ENCODE assay signal across 8 cellular contexts in the genomic region with DNA sequence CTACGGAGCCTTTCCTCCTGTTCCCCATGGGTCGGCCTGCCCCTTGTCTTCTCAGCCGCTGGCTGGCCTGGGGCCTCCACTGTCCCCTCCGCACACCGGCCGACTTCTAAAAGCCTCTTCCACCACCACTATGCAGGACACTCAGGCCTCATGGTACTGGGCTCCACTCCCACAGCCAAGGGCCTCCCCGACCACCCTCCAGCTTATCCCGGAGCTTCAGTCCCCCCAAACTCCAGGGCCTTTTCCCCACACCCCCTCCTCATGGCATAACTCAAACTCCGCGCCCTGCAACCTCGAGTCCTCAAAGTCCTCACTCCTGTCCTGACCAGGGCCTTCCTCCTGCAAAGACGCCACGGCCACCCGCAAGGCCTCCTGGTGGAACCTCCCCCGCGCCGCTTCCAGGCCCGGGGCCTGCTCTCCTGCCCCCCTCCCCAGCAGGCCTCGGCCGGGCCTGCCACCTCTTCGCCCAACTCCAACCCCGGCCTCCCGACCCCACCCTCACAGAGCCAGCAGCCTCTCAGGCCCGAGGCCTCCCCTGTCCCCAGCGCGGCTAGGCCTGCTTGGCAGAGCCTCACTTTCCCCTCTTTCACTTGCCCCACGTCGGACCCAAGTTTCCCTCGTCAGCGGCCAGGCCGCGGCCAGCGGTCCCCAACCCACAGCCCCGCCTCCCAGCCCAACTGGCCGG. TPM values are rescaled to one million over a fixed set of nuclear protein-coding genes. Genes with fewer than 3 reads are reported as not detected.
DNase-seq lines count a peak whose midpoint lies in the region; ATAC-seq and TF ChIP-seq lines count a peak whose summit lies in the region.

No MANE protein-coding gene starts in this region.

- H3K36me3 ChIP-seq in left lung: peaks cover 0 to 18% of the 10 kb centered on the region in 2 donors

- intact Hi-C loops in left lung (cut with DNase I): no loop called here

- POLR2A ChIA-PET in RWPE1 (lab: Yijun Ruan, JAX; ENCODE audit: low non-redundant PET): no interaction called here

- no peaks in the 10 kb centered on the region for H3K9me3 ChIP-seq in left lung

- DNase-seq in AG09309 (ENCODE audit: low read depth): no peak
- no peak for DNase-seq in RWPE1 (ENCODE audit: low spot score)
- peak; percentile 47 for DNase-seq in choroid plexus epithelial cell (ENCODE audit: low read depth)
- peak in 1 of 2 donors; percentile 54 for DNase-seq in left lung
- DNase-seq in stimulated activated CD8-positive, alpha-beta memory T cell treated with anti-CD3 and anti-CD28 coated beads, Interleukin-4, amount 100 ng/mL, for 48 hours: peak; percentile 50
- no peak for DNase-seq in CD1c-positive myeloid dendritic cell (ENCODE audit: extremely low spot score)
- no peak for DNase-seq in GM13976 (ENCODE audit: low spot score)

- H3K4me3 ChIP-seq in AG09309 (ENCODE audit: control insufficient read depth, low read depth, low read length) (peak overlapping the region; percentile 89), choroid plexus epithelial cell (ENCODE audit: low read depth, low read length) (peak overlapping the region; percentile 72), left lung (peak overlapping the region; percentile 89 to 94)

- H3K4me1 ChIP-seq in left lung: peaks cover 21 to 46% of the 10 kb centered on the region in 2 donors

- CTCF ChIA-PET in RWPE1 (lab: Yijun Ruan, JAX): interaction anchor here (0.6 kb wide), 1 partner anchor 166 kb away, joined by 3 read pairs; no protein-coding TSS in a partner anchor

- in situ Hi-C loops in GM13976 (cut with MboI; ENCODE audit: low sequenced_read_pairs, unreplicated experiment): loop anchor here (5.0 kb wide), 1 partner anchor 46 kb away; no protein-coding TSS in a partner anchor

- H3K27ac ChIP-seq in RWPE1 (peak overlapping the region; percentile 89), left lung (peak overlapping the region; percentile 96 to 98)

- H3K27me3 ChIP-seq in left lung: no peaks in the 10 kb centered on the region

- ATAC-seq in GM21528 (IDR thresholded peaks at IDR 0.05; ENCODE audit: low FRiP score, unreplicated experiment) (peak; percentile 4), left lung (peak; percentile 29)

- TF ChIP-seq CTCF in AG09309 (IDR thresholded peaks at IDR 0.05; ENCODE audit: control insufficient read depth, insufficient read depth, low read depth, low read length, missing control alignments) (no peak), RWPE1 (conservative IDR thresholded peaks at IDR 0.05; ENCODE audit: low read depth) (no peak), choroid plexus epithelial cell (conservative IDR thresholded peaks at IDR 0.05; ENCODE audit: low read depth, low read length) (no peak), left lung (IDR thresholded peaks at IDR 0.05) (no peak), GM13976 (IDR thresholded peaks at IDR 0.05; ENCODE audit: borderline replicate concordance, control extremely low read depth, extremely low read depth, insufficient read depth, missing control alignments) (no peak)

RNA-seq across cellular contexts. Expression of a gene that starts 1.9 kb away (rescaled TPM):
- 10 to 100 TPM; 54.6 to 63.4 TPM for total RNA-seq in left lung

RNA-seq across cellular contexts. Expression of a gene that starts 1.9 kb away (rescaled TPM):
- 100 to 1,000 TPM; 172 to 193 TPM for total RNA-seq in left lung

RNA-seq across cellular contexts. Expression of a gene that starts 39.1 kb away (rescaled TPM):
- 10 to 100 TPM; 22.6 to 25.8 TPM for total RNA-seq in left lung

RNA-seq across cellular contexts. Expression of a gene that starts 54.0 kb away (rescaled TPM):
- 1 to 10 TPM; 4.8 to 7.3 TPM for total RNA-seq in left lung

Comparison
In these comparisons a context has a peak if more than half of its experiments do, and no peak if none do; other contexts are left out.
1. DNase-seq: peak in choroid plexus epithelial cell (single experiment) and stimulated activated CD8-positive, alpha-beta memory T cell treated with anti-CD3 and anti-CD28 coated beads, Interleukin-4, amount 100 ng/mL, for 48 hours (single experiment); none in AG09309 (single experiment), RWPE1 (single experiment), CD1c-positive myeloid dendritic cell (single experiment) and GM13976 (single experiment).
2. Peak in every context shown above with its lines, with median percentiles within 50 percentile points of each other: H3K4me3 ChIP-seq.